In the genomic region with DNA sequence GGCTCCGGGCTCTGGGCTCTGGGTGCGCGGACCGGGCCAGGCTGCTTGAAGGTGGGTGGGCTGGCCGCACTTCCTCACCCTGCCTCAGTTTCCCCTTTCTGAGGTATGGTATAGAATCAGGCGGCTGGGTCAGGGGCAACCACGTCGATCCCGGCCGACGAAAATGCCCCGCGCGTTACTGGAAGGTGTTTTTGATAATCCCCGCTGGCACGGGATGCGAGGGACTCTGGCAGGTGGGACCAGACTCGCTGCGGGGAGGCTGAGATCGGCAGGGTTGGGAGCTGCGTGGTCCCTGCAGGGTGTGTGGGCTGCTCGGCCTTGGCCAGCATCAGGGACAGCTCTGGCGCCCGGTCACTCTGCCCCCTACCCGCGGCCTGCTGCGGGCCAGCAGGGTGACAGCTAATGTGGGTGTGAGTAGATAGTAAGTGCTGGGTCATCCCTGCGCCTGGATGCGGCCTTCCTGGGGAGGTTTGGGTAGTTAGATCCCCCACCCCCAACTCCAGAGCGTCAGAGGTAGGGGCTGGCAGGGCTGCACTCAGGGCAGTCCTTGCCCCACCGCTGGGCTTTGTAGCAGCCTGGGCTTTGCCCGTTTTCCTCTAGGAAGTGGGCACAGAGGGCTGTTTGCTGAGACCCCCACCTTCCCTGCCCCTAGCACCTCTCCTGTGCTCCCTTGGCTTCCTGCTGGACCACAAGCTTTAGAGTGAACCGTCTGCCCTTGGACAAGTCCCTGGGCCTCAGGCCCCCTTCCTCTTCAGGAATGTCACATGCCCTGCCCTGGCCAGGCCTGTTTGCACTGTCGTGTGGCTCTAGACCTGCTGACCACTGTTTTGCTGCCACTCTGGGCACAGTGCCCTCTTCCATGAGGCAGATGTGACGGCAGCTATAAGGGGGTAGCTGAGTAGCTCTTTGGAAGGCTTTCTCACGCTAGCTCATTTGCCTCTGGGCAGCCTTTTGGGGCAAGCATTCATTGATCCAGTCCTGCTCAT, we compare ENCODE assay signal across 8 cellular contexts. TPM values are rescaled to one million over a fixed set of nuclear protein-coding genes. Genes with fewer than 3 reads are reported as not detected.
DNase-seq lines count a peak whose midpoint lies in the region; ATAC-seq and TF ChIP-seq lines count a peak whose summit lies in the region.

No MANE protein-coding gene starts in this region.

- peak; percentile 2 for ATAC-seq in stimulated activated effector memory CD8-positive, alpha-beta T cell treated with anti-CD3 and anti-CD28 coated beads, Interleukin-12 subunit alpha, Interleukin-12 subunit beta, amount 100 ng/mL, for 72 hours

- H3K27ac ChIP-seq in OCI-LY7 (ENCODE audit: low read depth, low read length, poor library complexity, severe bottlenecking), result no peak overlapping the region

- POLR2A ChIA-PET in OCI-LY7 (lab: Charles Lee), result interaction anchor here (0.5 to 1.6 kb wide), 3 partner anchors 12 to 61 kb away, joined by 3 to 4 read pairs (median 3); no protein-coding TSS in a partner anchor

- peaks cover 3% of the 10 kb centered on the region for H3K27me3 Mint-ChIP-seq in chondrocyte (ENCODE audit: low read depth)

- peak; percentile 42 for DNase-seq in NCI-H82 (lab: John Stamatoyannopoulos, UW)
- no peak for DNase-seq in NCI-H82 treated with DMSO at 0.1 percent for 48 hours (lab: John Stamatoyannopoulos, UW; ENCODE audit: unreplicated experiment)
- peak; percentile 14 for DNase-seq in OCI-LY7 (ENCODE audit: low spot score)
- DNase-seq in chondrocyte (ENCODE audit: low spot score), result no peak
- peak; percentile 47 for DNase-seq in kidney tubule cell (ENCODE audit: low spot score)
- DNase-seq in stimulated activated effector memory CD8-positive, alpha-beta T cell treated with anti-CD3 and anti-CD28 coated beads, Interleukin-12 subunit alpha, Interleukin-12 subunit beta, amount 100 ng/mL, for 72 hours (ENCODE audit: low spot score in 2 of 2), result no peak
- DNase-seq in DMS79 treated with DMSO at 0.1 percent for 48 hours (lab: John Stamatoyannopoulos, UW), result no peak
- DNase-seq in activated effector memory CD4-positive, alpha-beta T cell treated with Interleukin-2 at 50 U/mL for 16 hours, result no peak

- H3K79me2 ChIP-seq in OCI-LY7 (ENCODE audit: insufficient read depth, low read depth, low read length), result no peaks in the 10 kb centered on the region

- TF ChIP-seq CTCF in OCI-LY7 (conservative IDR thresholded peaks at IDR 0.05; ENCODE audit: low read length) (no peak), chondrocyte (IDR thresholded peaks at IDR 0.05) (peak; percentile 49)

- H2AFZ ChIP-seq in OCI-LY7 (ENCODE audit: low read length), result peak overlapping the region; percentile 28; the same call in 1 of the 2 replicates

- H3K4me3 Mint-ChIP-seq in chondrocyte (ENCODE audit: unreplicated experiment), result peak overlapping the region; percentile 90
- peak overlapping the region; percentile 84 for H3K4me3 Mint-ChIP-seq in stimulated activated effector memory CD8-positive, alpha-beta T cell treated with anti-CD3 and anti-CD28 coated beads, Interleukin-12 subunit alpha, Interleukin-12 subunit beta, amount 100 ng/mL, for 72 hours

- no peaks in the 10 kb centered on the region for H3K9me3 Mint-ChIP-seq in chondrocyte (ENCODE audit: low read depth)
- no peaks in the 10 kb centered on the region for H3K9me3 Mint-ChIP-seq in stimulated activated effector memory CD8-positive, alpha-beta T cell treated with anti-CD3 and anti-CD28 coated beads, Interleukin-12 subunit alpha, Interleukin-12 subunit beta, amount 100 ng/mL, for 72 hours

- H4K20me1 ChIP-seq in OCI-LY7 (ENCODE audit: insufficient read depth, low read length), result no peaks in the 10 kb centered on the region

- H3K4me1 ChIP-seq in OCI-LY7 (ENCODE audit: insufficient read depth, low read length, poor library complexity, severe bottlenecking), result peaks cover 26% of the 10 kb centered on the region

- no peaks in the 10 kb centered on the region for H3K9me2 ChIP-seq in OCI-LY7 (ENCODE audit: insufficient read depth, low read length)

- TSS peak; percentile 50 for BruUV-seq in OCI-LY7 (replicated peaks; lab: Mats Ljungman, UMichigan)

- peak overlapping the region; percentile 94 for H3K27ac Mint-ChIP-seq in chondrocyte (ENCODE audit: unreplicated experiment)
- peak overlapping the region; percentile 94 for H3K27ac Mint-ChIP-seq in stimulated activated effector memory CD8-positive, alpha-beta T cell treated with anti-CD3 and anti-CD28 coated beads, Interleukin-12 subunit alpha, Interleukin-12 subunit beta, amount 100 ng/mL, for 72 hours

- no peaks in the 10 kb centered on the region for H3K9me3 ChIP-seq in OCI-LY7 (ENCODE audit: low read length)

- H3K36me3 Mint-ChIP-seq in chondrocyte (ENCODE audit: low read depth), result no peaks in the 10 kb centered on the region
- H3K36me3 Mint-ChIP-seq in stimulated activated effector memory CD8-positive, alpha-beta T cell treated with anti-CD3 and anti-CD28 coated beads, Interleukin-12 subunit alpha, Interleukin-12 subunit beta, amount 100 ng/mL, for 72 hours, result peaks cover 14% of the 10 kb centered on the region

- peak overlapping the region; percentile 83 for H3K4me3 ChIP-seq in OCI-LY7 (ENCODE audit: low read depth, low read length, poor library complexity, severe bottlenecking)

- peak overlapping the region; percentile 66 for H3K4me2 ChIP-seq in OCI-LY7 (ENCODE audit: low read length)

- intact Hi-C loops in OCI-LY7 (cut with micrococcal nuclease; ENCODE audit: unreplicated experiment), result loop anchor here (2.0 kb wide), 1 partner anchor 59 kb away; the partner anchor contains the start of gene DGCR8

- H3K36me3 ChIP-seq in OCI-LY7 (ENCODE audit: insufficient read depth, low read length), result no peaks in the 10 kb centered on the region

- peaks cover 18% of the 10 kb centered on the region for H3K4me1 Mint-ChIP-seq in chondrocyte (ENCODE audit: low read depth)
- peaks cover 58% of the 10 kb centered on the region for H3K4me1 Mint-ChIP-seq in stimulated activated effector memory CD8-positive, alpha-beta T cell treated with anti-CD3 and anti-CD28 coated beads, Interleukin-12 subunit alpha, Interleukin-12 subunit beta, amount 100 ng/mL, for 72 hours

- CTCF ChIA-PET in OCI-LY7 (lab: Charles Lee; ENCODE audit: unreplicated experiment), result no interaction called here

RNA-seq across cellular contexts. Expression of gene TANGO2, which starts 0.6 kb away (rescaled TPM):
- 12.3 and 18.3 TPM in 2 replicates for total RNA-seq in OCI-LY7 (2014; rRNA removed; shearing (Covaris generic))
- total RNA-seq in OCI-LY7 (2022) (23.3 and 25.0 TPM in 2 replicates), chondrocyte (21.7 to 30.4 TPM (median 30.1 TPM) in 3 replicates)

RNA-seq across cellular contexts. Expression of gene ARVCF, which starts 4.9 kb away (rescaled TPM):
- total RNA-seq in OCI-LY7 (2014; rRNA removed; shearing (Covaris generic)), result 1.8 and 2.9 TPM in 2 replicates
- total RNA-seq in OCI-LY7 (2022) (3.8 and 3.9 TPM in 2 replicates), chondrocyte (15.2 to 24.2 TPM (median 21.5 TPM) in 3 replicates)

RNA-seq across cellular contexts. Expression of gene DGCR8, which starts 58.6 kb away (rescaled TPM):
- total RNA-seq in OCI-LY7 (2014; rRNA removed; shearing (Covaris generic)), result 49.5 and 53.4 TPM in 2 replicates
- total RNA-seq in OCI-LY7 (2022) (68.2 and 75.6 TPM in 2 replicates), chondrocyte (30.2 to 38.1 TPM (median 32.5 TPM) in 3 replicates)

Comparison
In these comparisons a context has a peak if more than half of its experiments do, and no peak if none do; other contexts are left out.
1. DNase-seq: peak in NCI-H82 (single experiment), OCI-LY7 (single experiment) and kidney tubule cell (single experiment); none in NCI-H82 treated with DMSO at 0.1 percent for 48 hours (single experiment), chondrocyte (single experiment), stimulated activated effector memory CD8-positive, alpha-beta T cell treated with anti-CD3 and anti-CD28 coated beads, Interleukin-12 subunit alpha, Interleukin-12 subunit beta, amount 100 ng/mL, for 72 hours (0 of 2), DMS79 treated with DMSO at 0.1 percent for 48 hours (single experiment) and activated effector memory CD4-positive, alpha-beta T cell treated with Interleukin-2 at 50 U/mL for 16 hours (single experiment).